In the genomic region with DNA sequence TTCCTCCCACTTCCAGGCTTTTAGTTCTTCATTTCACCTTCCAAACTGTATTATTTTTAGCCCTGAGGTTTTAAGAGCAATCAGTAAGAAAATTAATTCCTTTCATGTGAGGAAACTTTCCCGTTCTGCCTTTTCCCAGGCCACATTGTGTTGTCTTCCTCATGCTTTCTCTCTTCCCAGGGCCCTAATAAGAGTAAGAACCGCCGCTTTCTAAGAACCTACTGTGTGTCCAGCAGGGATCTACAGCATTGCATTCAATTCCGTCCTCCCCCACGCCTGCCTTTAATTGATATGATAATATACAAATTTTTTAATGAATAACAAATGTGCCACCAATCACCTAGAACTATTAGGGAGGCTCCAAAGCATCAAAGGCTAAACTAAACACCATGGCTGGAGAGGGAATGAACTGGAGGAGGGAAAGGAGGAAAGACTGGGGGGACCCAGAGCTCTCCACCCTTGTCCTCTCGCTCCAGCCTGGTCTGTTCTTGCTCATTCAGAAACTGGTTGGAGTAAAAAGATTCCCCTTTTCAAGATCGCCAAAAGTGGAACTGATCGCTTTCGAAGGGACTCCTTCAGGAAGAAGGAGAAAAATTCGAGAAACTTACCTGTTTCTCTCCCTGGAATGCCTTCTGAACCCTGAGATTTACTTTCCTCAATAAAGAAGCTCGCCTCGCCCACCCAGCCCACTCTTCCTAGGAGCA, we compare ENCODE assay signal across 9 cellular contexts. TPM values are rescaled to one million over a fixed set of nuclear protein-coding genes. Genes with fewer than 3 reads are reported as not detected.
DNase-seq lines count a peak whose midpoint lies in the region; TF ChIP-seq lines count a peak whose summit lies in the region.
"Had no signal": no experiment of that assay in that cellular context is flagged by ENCODE, and none has a peak within 500 bp of the region (broad histone marks: within the 10 kb centered on the region; RNA-seq: fewer than 3 reads in every experiment).

No MANE protein-coding gene starts in this region.

- H3K4ac ChIP-seq in trophoblast cell (ENCODE audit: low read depth, low read length), result no peak overlapping the region

- no peak overlapping the region for H3K27ac ChIP-seq in trophoblast cell (ENCODE audit: low read depth, low read length)

- H3K4me1 ChIP-seq in trophoblast cell (ENCODE audit: control insufficient read depth in 1 of 2, insufficient read depth in 2 of 2, low read length in 2 of 2), result peaks cover 3% of the 10 kb centered on the region in 2 experiments

- H2AFZ ChIP-seq in trophoblast cell (ENCODE audit: insufficient read depth, low read length, poor library complexity), result peak overlapping the region; percentile 83

- H3K27me3 Mint-ChIP-seq in CD14-positive monocyte (ENCODE audit: low read depth in 3 of 3), result peaks cover 36 to 49% (median 42%) of the 10 kb centered on the region in 3 donors

- H3K79me2 ChIP-seq in trophoblast cell (ENCODE audit: control insufficient read depth, insufficient read depth, low read length, poor library complexity), result no peaks in the 10 kb centered on the region

- H3K27ac Mint-ChIP-seq in CD14-positive monocyte, result peak overlapping the region in 1 of 7 donors; percentile 53

- H3K9ac ChIP-seq in trophoblast cell (ENCODE audit: low read length), result no peak overlapping the region

- H3K4me1 Mint-ChIP-seq in CD14-positive monocyte, result peaks cover 57% of the 10 kb centered on the region

- H3K9me3 ChIP-seq in trophoblast cell (ENCODE audit: insufficient read depth, low read depth, low read length), result no peaks in the 10 kb centered on the region

- no peak overlapping the region for H3K14ac ChIP-seq in trophoblast cell (ENCODE audit: low read length)

- H3K18ac ChIP-seq in trophoblast cell (ENCODE audit: low read length), result no peak overlapping the region

- H3K36me3 Mint-ChIP-seq in CD14-positive monocyte, result peaks cover 0 to 3% of the 10 kb centered on the region in 2 donors

- H3K23ac ChIP-seq in trophoblast cell (ENCODE audit: low read length), result no peak overlapping the region

- H2AK5ac ChIP-seq in trophoblast cell (ENCODE audit: low read length), result no peak overlapping the region

- H3K4me3 ChIP-seq in trophoblast cell (ENCODE audit: low read depth, low read length), result no peak overlapping the region

- H4K12ac ChIP-seq in trophoblast cell (ENCODE audit: low read depth, low read length), result peak overlapping the region; percentile 87

- no peaks in the 10 kb centered on the region for H3K36me3 ChIP-seq in trophoblast cell (ENCODE audit: control insufficient read depth in 1 of 2, insufficient read depth in 2 of 2, low read length in 2 of 2)

- intact Hi-C loops in CD14-positive monocyte (cut with micrococcal nuclease), result no loop called here

- peak overlapping the region; percentile 38 for H3K4me2 ChIP-seq in trophoblast cell (ENCODE audit: low read length)

- no peak overlapping the region for H2BK5ac ChIP-seq in trophoblast cell (ENCODE audit: low read depth, low read length, poor library complexity)

- H2BK120ac ChIP-seq in trophoblast cell (ENCODE audit: insufficient read depth, low read length, poor library complexity), result no peak overlapping the region

- TF ChIP-seq CTCF in CD14-positive monocyte (IDR thresholded peaks at IDR 0.05), result no peak

- no peak overlapping the region for H2BK12ac ChIP-seq in trophoblast cell (ENCODE audit: low read length)

- no peaks in the 10 kb centered on the region for H3K27me3 ChIP-seq in trophoblast cell (ENCODE audit: insufficient read depth, low read length)

- DNase-seq in DMS53 (lab: John Stamatoyannopoulos, UW) (peak; percentile 41), DMS53 treated with DMSO at 0.1 percent for 48 hours (lab: John Stamatoyannopoulos, UW; ENCODE audit: unreplicated experiment) (no peak), NCI-H748 (lab: John Stamatoyannopoulos, UW; ENCODE audit: unreplicated experiment) (peak; percentile 53), ecto neural progenitor cell (ENCODE audit: low spot score) (peak; percentile 43), trophoblast cell (no peak), cerebellar nuclear complex (lab: John Stamatoyannopoulos, UW) (no peak), CD14-positive monocyte (ENCODE audit: low spot score) (no peak)
- no peak for DNase-seq in central memory CD4-positive, alpha-beta T cell
- DNase-seq: NCI-H1417 treated with DMSO at 0.1 percent for 48 hours had no signal

- no peak overlapping the region for H4K91ac ChIP-seq in trophoblast cell (ENCODE audit: low read depth, low read length)

- H4K8ac ChIP-seq in trophoblast cell (ENCODE audit: low read depth, low read length), result peak overlapping the region; percentile 82

- peak overlapping the region in 1 of 2 donors; percentile 90 for H3K4me3 Mint-ChIP-seq in CD14-positive monocyte

- no CpG with 5 or more reads among the region's 12 CpGs for WGBS in trophoblast cell (ENCODE audit: extremely low coverage, insufficient coverage, insufficient read length)

- peaks cover 11% of the 10 kb centered on the region for H3K79me1 ChIP-seq in trophoblast cell (ENCODE audit: low read length)

- peaks cover 2 to 18% (median 10%) of the 10 kb centered on the region in 7 donors for H3K9me3 Mint-ChIP-seq in CD14-positive monocyte

RNA-seq across cellular contexts. Expression of a gene that starts 46.8 kb away (rescaled TPM):
- not detected in 2 replicates for polyA plus RNA-seq in trophoblast cell (2013)
- polyA plus RNA-seq in CD14-positive monocyte, result not detected

RNA-seq across cellular contexts. Expression of a gene that starts 54.7 kb away (rescaled TPM):
- polyA plus RNA-seq in trophoblast cell (2013), result not detected in 2 replicates
- polyA plus RNA-seq in CD14-positive monocyte, result not detected

RNA-seq across cellular contexts. Expression of a gene that starts 57.5 kb away (rescaled TPM):
- 41.7 and 41.8 TPM in 2 replicates for polyA plus RNA-seq in trophoblast cell (2013)
- polyA plus RNA-seq in CD14-positive monocyte, result 10 to 100 TPM in 1 of 2 donors, 1 to 10 TPM in 1; 9.8 to 11.9 TPM

Comparison
In these comparisons a context has a peak if more than half of its experiments do, and no peak if none do; other contexts are left out.
1. DNase-seq: peak in DMS53 (single experiment), NCI-H748 (single experiment) and ecto neural progenitor cell (single experiment); none in DMS53 treated with DMSO at 0.1 percent for 48 hours (single experiment), trophoblast cell (0 of 2), cerebellar nuclear complex (0 of 2), CD14-positive monocyte (single experiment) and central memory CD4-positive, alpha-beta T cell (single experiment).